In genomic region chr9:129596541-129597328, GRCh38 we compare ENCODE assay signal across 9 cellular contexts. TPM values are rescaled to one million over a fixed set of nuclear protein-coding genes. Genes with fewer than 3 reads are reported as not detected.
DNase-seq lines count a peak whose midpoint lies in the region; TF ChIP-seq lines count a peak whose summit lies in the region.
"Had no signal": no experiment of that assay in that cellular context is flagged by ENCODE, and none has a peak within 500 bp of the region (broad histone marks: within the 10 kb centered on the region; RNA-seq: fewer than 3 reads in every experiment).

No MANE protein-coding gene starts in this region.

- H3K4me3 ChIP-seq in breast epithelium (peak overlapping the region; percentile 44 to 82 (median 57)), muscle layer of colon (ENCODE audit: low read depth in 1 of 2, low read length in 2 of 2) (peak overlapping the region; percentile 25 to 43)
- H3K4me3 ChIP-seq in effector memory CD4-positive, alpha-beta T cell (ENCODE audit: insufficient read depth, low read depth, low read length, poor library complexity, severe bottlenecking) = no peak overlapping the region

- peak in 1 of 2 donors; percentile 47 for DNase-seq in breast epithelium (ENCODE audit: low spot score in 2 of 2)
- no peak for DNase-seq in MCF 10A (ENCODE audit: unreplicated experiment)
- no peak for DNase-seq in endothelial cell (ENCODE audit: low spot score)
- DNase-seq in NOMO-1 treated with DMSO at 0.1 percent for 48 hours (lab: John Stamatoyannopoulos, UW; ENCODE audit: unreplicated experiment) = no peak
- no peak for DNase-seq in effector memory CD4-positive, alpha-beta T cell
- DNase-seq in NCI-H1105 (lab: John Stamatoyannopoulos, UW) = no peak
- DNase-seq in medulla oblongata (ENCODE audit: extremely low spot score) = no peak

- H3K36me3 ChIP-seq in breast epithelium = no peaks in the 10 kb centered on the region
- no peaks in the 10 kb centered on the region for H3K36me3 ChIP-seq in muscle layer of colon (ENCODE audit: insufficient read depth, low read length)
- H3K36me3 ChIP-seq in effector memory CD4-positive, alpha-beta T cell (ENCODE audit: control insufficient read depth, insufficient read depth, low read length) = no peaks in the 10 kb centered on the region

- H3K4me1 Mint-ChIP-seq in MCF 10A (ENCODE audit: insufficient read depth, unreplicated experiment) (no peaks in the 10 kb centered on the region), endothelial cell (ENCODE audit: unreplicated experiment) (peaks cover 23% of the 10 kb centered on the region)

- no peaks in the 10 kb centered on the region for H3K27me3 Mint-ChIP-seq in MCF 10A (ENCODE audit: insufficient read depth, unreplicated experiment)
- peaks cover 12% of the 10 kb centered on the region for H3K27me3 Mint-ChIP-seq in endothelial cell (ENCODE audit: unreplicated experiment)

- peaks cover 4 to 10% of the 10 kb centered on the region in 2 donors for H3K4me1 ChIP-seq in breast epithelium
- H3K4me1 ChIP-seq in muscle layer of colon (ENCODE audit: insufficient read depth, low read length) = peaks cover 20% of the 10 kb centered on the region
- peaks cover 19% of the 10 kb centered on the region for H3K4me1 ChIP-seq in effector memory CD4-positive, alpha-beta T cell (ENCODE audit: control insufficient read depth, insufficient read depth, low read length, poor library complexity, severe bottlenecking)

- H3K27ac Mint-ChIP-seq in MCF 10A (ENCODE audit: low read depth, unreplicated experiment) (no peak overlapping the region), endothelial cell (ENCODE audit: unreplicated experiment) (no peak overlapping the region)

- H3K27me3 ChIP-seq in breast epithelium (no peaks in the 10 kb centered on the region), muscle layer of colon (ENCODE audit: control insufficient read depth in 1 of 2, insufficient read depth in 2 of 2, low read length in 2 of 2) (no peaks in the 10 kb centered on the region)
- no peaks in the 10 kb centered on the region for H3K27me3 ChIP-seq in effector memory CD4-positive, alpha-beta T cell (replicated peaks; ENCODE audit: control insufficient read depth, insufficient read depth, low read length, poor library complexity, severe bottlenecking)

- no TSS peak for BruUV-seq in MCF 10A (replicated peaks; lab: Mats Ljungman, UMichigan)

- H3K9ac ChIP-seq in muscle layer of colon (ENCODE audit: low read length) = no peak overlapping the region

- TF ChIP-seq CTCF in breast epithelium (IDR thresholded peaks at IDR 0.05) (no peak), MCF 10A (IDR thresholded peaks at IDR 0.05; ENCODE audit: unreplicated experiment) (no peak), endothelial cell (IDR thresholded peaks at IDR 0.05; ENCODE audit: unreplicated experiment) (no peak)

- H3K4me3 Mint-ChIP-seq in MCF 10A (ENCODE audit: unreplicated experiment) (no peak overlapping the region), endothelial cell (ENCODE audit: unreplicated experiment) (peak overlapping the region; percentile 37)

- CTCF ChIA-PET in MCF 10A (lab: Yijun Ruan, JAX) = interaction anchor here (0.7 to 1.3 kb wide), 2 partner anchors 9 to 26 kb away, joined by 3 read pairs; no protein-coding TSS in a partner anchor

- POLR2A ChIA-PET in MCF 10A (lab: Yijun Ruan, JAX) = interaction anchor here (0.8 to 1.2 kb wide), 2 partner anchors 25 to 86 kb away, joined by 3 read pairs; no protein-coding TSS in a partner anchor

- H3K27ac ChIP-seq in breast epithelium (peak overlapping the region; percentile 94 to 99), muscle layer of colon (ENCODE audit: low read depth, low read length) (peak overlapping the region; percentile 74)
- no peak overlapping the region for H3K27ac ChIP-seq in effector memory CD4-positive, alpha-beta T cell (ENCODE audit: insufficient read depth, low read length, poor library complexity, severe bottlenecking)

- no peaks in the 10 kb centered on the region for H3K36me3 Mint-ChIP-seq in MCF 10A (ENCODE audit: insufficient read depth, unreplicated experiment)
- no peaks in the 10 kb centered on the region for H3K36me3 Mint-ChIP-seq in endothelial cell (ENCODE audit: low read depth, unreplicated experiment)

- H3K9me3 Mint-ChIP-seq in MCF 10A (ENCODE audit: unreplicated experiment) = no peaks in the 10 kb centered on the region
- no peaks in the 10 kb centered on the region for H3K9me3 Mint-ChIP-seq in endothelial cell (ENCODE audit: unreplicated experiment)

- intact Hi-C loops in breast epithelium (cut with DNase I; ENCODE audit: low total_unique reads) (no loop called here), MCF 10A (cut with micrococcal nuclease) (no loop called here)

- H3K9me3 ChIP-seq in breast epithelium (no peaks in the 10 kb centered on the region), muscle layer of colon (ENCODE audit: low read length) (no peaks in the 10 kb centered on the region)
- H3K9me3 ChIP-seq in effector memory CD4-positive, alpha-beta T cell (ENCODE audit: control insufficient read depth, low read length) = no peaks in the 10 kb centered on the region

- peak; percentile 25 for TF ChIP-seq POLR2A in breast epithelium (IDR thresholded peaks at IDR 0.05)

RNA-seq across cellular contexts. Expression of gene C9orf50, which starts 24.2 kb away (rescaled TPM):
- total RNA-seq in breast epithelium (under 1 TPM in 1 of 3 donors, not detected in 2; 0.48 TPM), MCF 10A (2022) (0.20 TPM in 1 of 2 replicates, not detected in the other), endothelial cell (ENCODE audit: unreplicated experiment) (not detected)
- total RNA-seq: Daoy had no signal

RNA-seq across cellular contexts. Expression of gene NTMT1, which starts 29.2 kb away (rescaled TPM):
- total RNA-seq in breast epithelium (10 to 100 TPM; 17.8 to 31.1 (median 27.4) TPM), MCF 10A (2022) (32.9 and 49.2 TPM in 2 replicates), endothelial cell (ENCODE audit: unreplicated experiment) (16.7 TPM)

RNA-seq across cellular contexts. Expression of gene ASB6, which starts 45.2 kb away (rescaled TPM):
- total RNA-seq in breast epithelium = 10 to 100 TPM; 11.2 to 24.4 (median 21.6) TPM
- 14.4 TPM in 2 replicates for total RNA-seq in MCF 10A (2022)
- 26.2 TPM for total RNA-seq in endothelial cell (ENCODE audit: unreplicated experiment)
